11 cellular contexts compared by ENCODE assay signal in genomic region chr11:44310198-44310455, GRCh38. TPM values are rescaled to one million over a fixed set of nuclear protein-coding genes. Genes with fewer than 3 reads are reported as not detected.
DNase-seq lines count a peak whose midpoint lies in the region; ATAC-seq and TF ChIP-seq lines count a peak whose summit lies in the region.
"Had no signal": no experiment of that assay in that cellular context is flagged by ENCODE, and none has a peak within 500 bp of the region (broad histone marks: within the 10 kb centered on the region; RNA-seq: fewer than 3 reads in every experiment).

No MANE protein-coding gene starts in this region.

- TF ChIP-seq CTCF in CD8-positive, alpha-beta T cell (IDR thresholded peaks at IDR 0.05), result no peak

- H3K27me3 ChIP-seq in right cardiac atrium (ENCODE audit: control insufficient read depth, insufficient read depth) (no peaks in the 10 kb centered on the region), ectodermal cell (ENCODE audit: control insufficient read depth, insufficient read depth, low read length, poor library complexity, severe bottlenecking) (peaks cover 100% of the 10 kb centered on the region), neuron (ENCODE audit: insufficient read depth, low read length) (peaks cover 97% of the 10 kb centered on the region)
- H3K27me3 ChIP-seq in CD8-positive, alpha-beta T cell (ENCODE audit: insufficient read depth, low read length), result peaks cover 19% of the 10 kb centered on the region

- H3K27ac Mint-ChIP-seq in CD8-positive, alpha-beta T cell, result no peak overlapping the region

- CTCF ChIA-PET in CD8-positive, alpha-beta T cell (lab: Charles Lee), result no interaction called here

- no peaks in the 10 kb centered on the region for H3K36me3 Mint-ChIP-seq in CD8-positive, alpha-beta T cell

- H3K4me3 ChIP-seq in right cardiac atrium (ENCODE audit: low read length), result peak overlapping the region; percentile 24
- H3K4me3 ChIP-seq in ectodermal cell (ENCODE audit: insufficient read depth, low read depth, low read length), result peak overlapping the region; percentile 27
- no peak overlapping the region for H3K4me3 ChIP-seq in neuron (ENCODE audit: low read length)
- H3K4me3 ChIP-seq in CD8-positive, alpha-beta T cell (ENCODE audit: low read depth, low read length), result no peak overlapping the region

- H3K36me3 ChIP-seq in ectodermal cell (ENCODE audit: control insufficient read depth, insufficient read depth, low read length), result no peaks in the 10 kb centered on the region
- H3K36me3 ChIP-seq in neuron (ENCODE audit: insufficient read depth, low read length), result no peaks in the 10 kb centered on the region
- no peaks in the 10 kb centered on the region for H3K36me3 ChIP-seq in CD8-positive, alpha-beta T cell (ENCODE audit: insufficient read depth, low read length)
- H3K36me3 ChIP-seq: WERI-Rb-1 had no signal

- 2% methylated on average over 6 of the region's 6 CpGs for WGBS in right cardiac atrium
- 0 to 2% methylated on average over 6 of the region's 6 CpGs for WGBS in ectodermal cell, 2 experiments

- no peak for ATAC-seq in right cardiac atrium
- no peak for ATAC-seq in left ventricle myocardium superior
- no peak for ATAC-seq in HG02973 (IDR thresholded peaks at IDR 0.05; ENCODE audit: unreplicated experiment)
- no peak for ATAC-seq in GM21529 (IDR thresholded peaks at IDR 0.05; ENCODE audit: unreplicated experiment)
- ATAC-seq in CD8-positive, alpha-beta T cell, result no peak
- ATAC-seq in HG02938 (IDR thresholded peaks at IDR 0.05; ENCODE audit: unreplicated experiment), result no peak

- H3K27ac ChIP-seq in right cardiac atrium (ENCODE audit: low read length), result no peak overlapping the region
- H3K27ac ChIP-seq in ectodermal cell (ENCODE audit: insufficient read depth, low read depth, low read length, poor library complexity, severe bottlenecking), result no peak overlapping the region
- H3K27ac ChIP-seq in CD8-positive, alpha-beta T cell (ENCODE audit: low read depth, low read length), result no peak overlapping the region
- H3K27ac ChIP-seq: KMS-11, WERI-Rb-1 had no signal

- intact Hi-C loops in right cardiac atrium (cut with DNase I) (no loop called here), left ventricle myocardium superior (cut with micrococcal nuclease) (no loop called here)
- intact Hi-C loops in CD8-positive, alpha-beta T cell (cut with DNase I, micrococcal nuclease), result no loop called here

- no peaks in the 10 kb centered on the region for H3K9me3 Mint-ChIP-seq in CD8-positive, alpha-beta T cell

- H3K4me1 ChIP-seq in right cardiac atrium (ENCODE audit: control insufficient read depth, insufficient read depth, low read length) (peaks cover 3% of the 10 kb centered on the region), ectodermal cell (ENCODE audit: control insufficient read depth, insufficient read depth, low read length) (peaks cover 25% of the 10 kb centered on the region), neuron (ENCODE audit: insufficient read depth, low read length) (peaks cover 4% of the 10 kb centered on the region)
- H3K4me1 ChIP-seq in CD8-positive, alpha-beta T cell (ENCODE audit: insufficient read depth, low read length), result peaks cover 8% of the 10 kb centered on the region

- H3K4me3 Mint-ChIP-seq in CD8-positive, alpha-beta T cell, result no peak overlapping the region

- POLR2A ChIA-PET in CD8-positive, alpha-beta T cell (lab: Charles Lee), result no interaction called here

- H3K4me1 Mint-ChIP-seq in CD8-positive, alpha-beta T cell (ENCODE audit: low read depth), result peaks cover 15% of the 10 kb centered on the region

- H2AFZ ChIP-seq in neuron (ENCODE audit: low read depth, low read length), result peak overlapping the region; percentile 74

- no peaks in the 10 kb centered on the region for H3K9me3 ChIP-seq in right cardiac atrium (ENCODE audit: control insufficient read depth, low read length)
- no peaks in the 10 kb centered on the region for H3K9me3 ChIP-seq in ectodermal cell (ENCODE audit: control insufficient read depth, low read length)
- H3K9me3 ChIP-seq in neuron (ENCODE audit: low read length), result peaks cover 5% of the 10 kb centered on the region
- H3K9me3 ChIP-seq in CD8-positive, alpha-beta T cell (ENCODE audit: low read length), result no peaks in the 10 kb centered on the region

- DNase-seq in right cardiac atrium (no peak), left ventricle myocardium superior (no peak)
- no peak for DNase-seq in CD8-positive, alpha-beta T cell
- DNase-seq: NCI-H2107, WERI-Rb-1 had no signal

- H3K27me3 Mint-ChIP-seq in CD8-positive, alpha-beta T cell (ENCODE audit: low read depth), result peaks cover 76% of the 10 kb centered on the region

RNA-seq across cellular contexts. Expression of gene ALX4, which starts 0.2 kb away (rescaled TPM):
- total RNA-seq in right cardiac atrium (not detected), left ventricle myocardium superior (0.07 TPM)
- 0.07 TPM for polyA plus RNA-seq in right cardiac atrium
- 0.13 TPM for polyA plus RNA-seq in ectodermal cell (2013, experiment 1 of 4)
- 0.18 TPM for polyA plus RNA-seq in ectodermal cell (2013, experiment 2 of 4)
- 0.21 TPM for polyA plus RNA-seq in ectodermal cell (2013, experiment 3 of 4)
- polyA plus RNA-seq in ectodermal cell (2013, experiment 4 of 4), result 0.24 TPM
- total RNA-seq in CD8-positive, alpha-beta T cell, result not detected

Comparison
In these comparisons a context has a peak if more than half of its experiments do, and no peak if none do; other contexts are left out.
1. H3K4me3 ChIP-seq: peak in right cardiac atrium (single experiment) and ectodermal cell (single experiment); none in neuron (single experiment) and CD8-positive, alpha-beta T cell (single experiment).